In genomic region chr11:7986768-7987559, GRCh38 we compare ENCODE assay signal across 1 cellular context.
TF ChIP-seq lines count a peak whose summit lies in the region.

TSS of gene EIF3F (plus strand) at chr11:7987337. CDS start at chr11:7987353, 16 bp downstream.

TF ChIP-seq in K562, 482 proteins besides CTCF, POLR2A, EP300 and RAD21 (continued from another document and continues in another):
- TF ChIP-seq, protein P1, sequence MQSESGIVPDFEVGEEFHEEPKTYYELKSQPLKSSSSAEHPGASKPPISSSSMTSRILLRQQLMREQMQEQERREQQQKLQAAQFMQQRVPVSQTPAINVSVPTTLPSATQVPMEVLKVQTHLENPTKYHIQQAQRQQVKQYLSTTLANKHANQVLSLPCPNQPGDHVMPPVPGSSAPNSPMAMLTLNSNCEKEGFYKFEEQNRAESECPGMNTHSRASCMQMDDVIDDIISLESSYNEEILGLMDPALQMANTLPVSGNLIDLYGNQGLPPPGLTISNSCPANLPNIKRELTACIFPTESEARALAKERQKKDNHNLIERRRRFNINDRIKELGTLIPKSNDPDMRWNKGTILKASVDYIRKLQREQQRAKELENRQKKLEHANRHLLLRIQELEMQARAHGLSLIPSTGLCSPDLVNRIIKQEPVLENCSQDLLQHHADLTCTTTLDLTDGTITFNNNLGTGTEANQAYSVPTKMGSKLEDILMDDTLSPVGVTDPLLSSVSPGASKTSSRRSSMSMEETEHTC (IDR thresholded peaks at IDR 0.05): no peak
- TF ChIP-seq ARID1B (IDR thresholded peaks at IDR 0.05) (peak; percentile 39; the same call in 1 of the 2 replicates), SPI1 (IDR thresholded peaks at IDR 0.05; ENCODE audit: borderline replicate concordance, low read depth, low read length) (no peak), NFE2 (IDR thresholded peaks at IDR 0.05; ENCODE audit: low read depth) (0 out of 2 replicates have a peak, but pooled peaks have one; percentile 8), ZFP1 (CRISPR knock-in tag; IDR thresholded peaks at IDR 0.05) (no peak), ZNF124 (CRISPR knock-in tag; IDR thresholded peaks at IDR 0.05) (no peak), NFIC (IDR thresholded peaks at IDR 0.05) (peak; percentile 30; the same call in 1 of the 2 replicates), SNIP1 (IDR thresholded peaks at IDR 0.05; ENCODE audit: low read depth) (no peak), FOXM1 (IDR thresholded peaks at IDR 0.05; ENCODE audit: low read depth) (peak; percentile 70; the same call in 1 of the 2 replicates), FOXM1 (CRISPR knock-in tag; IDR thresholded peaks at IDR 0.05; ENCODE audit: low read depth) (no peak), SMARCA4 (IDR thresholded peaks at IDR 0.05) (peak; percentile 59; the same call in 1 of the 2 replicates), ZNF407 (IDR thresholded peaks at IDR 0.05; ENCODE audit: low read depth) (0 out of 2 replicates have a peak, but pooled peaks have one; percentile 20), ID3 (CRISPR knock-in tag; IDR thresholded peaks at IDR 0.05) (no peak), ID3 (tag; IDR thresholded peaks at IDR 0.05) (peak; percentile 46; the same call in 1 of the 2 replicates), LEF1 (IDR thresholded peaks at IDR 0.05) (peak; percentile 53; the same call in 1 of the 2 replicates), NEUROD1 (IDR thresholded peaks at IDR 0.05; ENCODE audit: borderline replicate concordance, low read depth, low read length, partially characterized antibody) (peak; percentile 62), FOXA1 (IDR thresholded peaks at IDR 0.05; ENCODE audit: borderline replicate concordance) (no peak), BMI1 (IDR thresholded peaks at IDR 0.05; ENCODE audit: low read length) (0 out of 2 replicates have a peak, but pooled peaks have one; percentile 15), EP400 (IDR thresholded peaks at IDR 0.05) (peak; percentile 79), ZNF24 (IDR thresholded peaks at IDR 0.05) (peak; percentile 52; the same call in 1 of the 2 replicates), SRF (CRISPR knock-in tag; IDR thresholded peaks at IDR 0.05) (peak in 1 of 2 experiments; percentile 63; a peak in 1 of 4 replicates), EZH2 (IDR thresholded peaks at IDR 0.05; ENCODE audit: borderline replicate concordance, low read depth, low read length) (no peak), RBFOX2 (IDR thresholded peaks at IDR 0.05; ENCODE audit: low read depth, low read length) (peak; percentile 86), ZNF263 (CRISPR knock-in tag; IDR thresholded peaks at IDR 0.05; ENCODE audit: borderline replicate concordance) (peak; percentile 69; the same call in 1 of the 2 replicates), FOS (IDR thresholded peaks at IDR 0.05; ENCODE audit: extremely low read depth, insufficient read length) (peak; percentile 92), POLR2G (IDR thresholded peaks at IDR 0.05; ENCODE audit: low read depth, low read length) (peak; percentile 81), JUN (IDR thresholded peaks at IDR 0.05; ENCODE audit: borderline replicate concordance, low read depth, low read length) (peak; percentile 70), JUN (CRISPR knock-in tag; IDR thresholded peaks at IDR 0.05; ENCODE audit: borderline replicate concordance) (no peak), SMARCC2 (IDR thresholded peaks at IDR 0.05; ENCODE audit: low read depth) (0 out of 2 replicates have a peak, but pooled peaks have one; percentile 26), RBM25 (IDR thresholded peaks at IDR 0.05; ENCODE audit: low read depth, low read length, severe bottlenecking) (peak; percentile 75), CTCFL (IDR thresholded peaks at IDR 0.05; ENCODE audit: borderline replicate concordance, insufficient read depth, low read depth, low read length, poor library complexity, severe bottlenecking) (no peak), NR2C2 (CRISPR knock-in tag; IDR thresholded peaks at IDR 0.05) (peak; percentile 94), NR2C2 (tag; IDR thresholded peaks at IDR 0.05) (peak; percentile 95), ZNF785 (CRISPR knock-in tag; IDR thresholded peaks at IDR 0.05) (no peak), TFAM (CRISPR knock-in tag; conservative IDR thresholded peaks at IDR 0.05) (no peak), ZKSCAN3 (CRISPR knock-in tag; IDR thresholded peaks at IDR 0.05) (no peak), BRD9 (IDR thresholded peaks at IDR 0.05; ENCODE audit: low read depth, partially characterized antibody) (peak; percentile 80), MED1 (CRISPR knock-in tag; IDR thresholded peaks at IDR 0.05; ENCODE audit: borderline replicate concordance) (no peak), ZNF3 (CRISPR knock-in tag; IDR thresholded peaks at IDR 0.05) (no peak)
- TF ChIP-seq, protein P2, sequence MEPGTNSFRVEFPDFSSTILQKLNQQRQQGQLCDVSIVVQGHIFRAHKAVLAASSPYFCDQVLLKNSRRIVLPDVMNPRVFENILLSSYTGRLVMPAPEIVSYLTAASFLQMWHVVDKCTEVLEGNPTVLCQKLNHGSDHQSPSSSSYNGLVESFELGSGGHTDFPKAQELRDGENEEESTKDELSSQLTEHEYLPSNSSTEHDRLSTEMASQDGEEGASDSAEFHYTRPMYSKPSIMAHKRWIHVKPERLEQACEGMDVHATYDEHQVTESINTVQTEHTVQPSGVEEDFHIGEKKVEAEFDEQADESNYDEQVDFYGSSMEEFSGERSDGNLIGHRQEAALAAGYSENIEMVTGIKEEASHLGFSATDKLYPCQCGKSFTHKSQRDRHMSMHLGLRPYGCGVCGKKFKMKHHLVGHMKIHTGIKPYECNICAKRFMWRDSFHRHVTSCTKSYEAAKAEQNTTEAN (CRISPR knock-in tag; IDR thresholded peaks at IDR 0.05): 0 out of 2 replicates have a peak, but pooled peaks have one; percentile 67
- TF ChIP-seq, protein P3, sequence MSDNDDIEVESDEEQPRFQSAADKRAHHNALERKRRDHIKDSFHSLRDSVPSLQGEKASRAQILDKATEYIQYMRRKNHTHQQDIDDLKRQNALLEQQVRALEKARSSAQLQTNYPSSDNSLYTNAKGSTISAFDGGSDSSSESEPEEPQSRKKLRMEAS (CRISPR knock-in tag; IDR thresholded peaks at IDR 0.05): 0 out of 2 replicates have a peak, but pooled peaks have one; percentile 12
- TF ChIP-seq, protein P4, sequence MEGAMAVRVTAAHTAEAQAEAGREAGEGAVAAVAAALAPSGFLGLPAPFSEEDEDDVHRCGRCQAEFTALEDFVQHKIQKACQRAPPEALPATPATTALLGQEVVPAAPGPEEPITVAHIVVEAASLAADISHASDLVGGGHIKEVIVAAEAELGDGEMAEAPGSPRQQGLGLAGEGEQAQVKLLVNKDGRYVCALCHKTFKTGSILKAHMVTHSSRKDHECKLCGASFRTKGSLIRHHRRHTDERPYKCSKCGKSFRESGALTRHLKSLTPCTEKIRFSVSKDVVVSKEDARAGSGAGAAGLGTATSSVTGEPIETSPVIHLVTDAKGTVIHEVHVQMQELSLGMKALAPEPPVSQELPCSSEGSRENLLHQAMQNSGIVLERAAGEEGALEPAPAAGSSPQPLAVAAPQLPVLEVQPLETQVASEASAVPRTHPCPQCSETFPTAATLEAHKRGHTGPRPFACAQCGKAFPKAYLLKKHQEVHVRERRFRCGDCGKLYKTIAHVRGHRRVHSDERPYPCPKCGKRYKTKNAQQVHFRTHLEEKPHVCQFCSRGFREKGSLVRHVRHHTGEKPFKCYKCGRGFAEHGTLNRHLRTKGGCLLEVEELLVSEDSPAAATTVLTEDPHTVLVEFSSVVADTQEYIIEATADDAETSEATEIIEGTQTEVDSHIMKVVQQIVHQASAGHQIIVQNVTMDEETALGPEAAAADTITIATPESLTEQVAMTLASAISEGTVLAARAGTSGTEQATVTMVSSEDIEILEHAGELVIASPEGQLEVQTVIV (CRISPR knock-in tag; IDR thresholded peaks at IDR 0.05; ENCODE audit: borderline replicate concordance): no peak
- TF ChIP-seq, protein P5, sequence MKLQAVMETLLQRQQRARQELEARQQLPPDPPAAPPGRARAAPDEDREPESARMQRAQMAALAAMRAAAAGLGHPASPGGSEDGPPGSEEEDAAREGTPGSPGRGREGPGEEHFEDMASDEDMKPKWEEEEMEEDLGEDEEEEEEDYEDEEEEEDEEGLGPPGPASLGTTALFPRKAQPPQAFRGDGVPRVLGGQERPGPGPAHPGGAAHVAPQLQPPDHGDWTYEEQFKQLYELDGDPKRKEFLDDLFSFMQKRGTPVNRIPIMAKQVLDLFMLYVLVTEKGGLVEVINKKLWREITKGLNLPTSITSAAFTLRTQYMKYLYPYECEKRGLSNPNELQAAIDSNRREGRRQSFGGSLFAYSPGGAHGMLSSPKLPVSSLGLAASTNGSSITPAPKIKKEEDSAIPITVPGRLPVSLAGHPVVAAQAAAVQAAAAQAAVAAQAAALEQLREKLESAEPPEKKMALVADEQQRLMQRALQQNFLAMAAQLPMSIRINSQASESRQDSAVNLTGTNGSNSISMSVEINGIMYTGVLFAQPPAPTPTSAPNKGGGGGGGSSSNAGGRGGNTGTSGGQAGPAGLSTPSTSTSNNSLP (IDR thresholded peaks at IDR 0.05; ENCODE audit: borderline replicate concordance, low read depth, low read length): peak; percentile 78; the same call in 1 of the 2 replicates
